In genomic region chr17:56824503-56824902, GRCh38 we compare ENCODE assay signal across 13 cellular contexts.
"Had no signal": no experiment of that assay in that cellular context is flagged by ENCODE, and none has a peak within 500 bp of the region (broad histone marks: within the 10 kb centered on the region; RNA-seq: fewer than 3 reads in every experiment).

No MANE protein-coding gene starts in this region.

- H3K27ac ChIP-seq: gastroesophageal sphincter, prostate gland, transverse colon had no signal

- H3K4me3 ChIP-seq: gastroesophageal sphincter, lung, prostate gland, right lobe of liver, transverse colon had no signal

- H3K9me3 ChIP-seq: gastroesophageal sphincter, prostate gland, right lobe of liver, transverse colon had no signal

- H3K36me3 ChIP-seq: prostate gland, right lobe of liver, transverse colon had no signal

- H3K4me1 ChIP-seq: prostate gland had no signal

- H3K27me3 ChIP-seq: gastroesophageal sphincter, right lobe of liver, transverse colon had no signal

- DNase-seq: activated CD4-positive, alpha-beta T cell treated with anti-CD3 and anti-CD28 coated beads for 1 hour; activated CD8-positive, alpha-beta memory T cell treated with anti-CD3 and anti-CD28 coated beads, Interleukin-2, amount 50 U/mL, for 48 hours; activated CD8-positive, alpha-beta T cell treated with anti-CD3 and anti-CD28 coated beads, Interleukin-2, amount 10 ng/mL, durations not matched to agents 7 days and 5 days; activated naive CD4-positive, alpha-beta T cell treated with Interleukin-2 at 50 U/mL for 16 hours; naive thymus-derived CD8-positive, alpha-beta T cell; right lobe of liver; stimulated activated CD4-positive, alpha-beta T cell treated with anti-CD3 and anti-CD28 coated beads, Interleukin-2, amount 100 ng/mL, for 24 hours; stimulated activated naive CD4-positive, alpha-beta T cell; substantia nigra; transverse colon had no signal

- ATAC-seq: activated CD8-positive, alpha-beta T cell treated with anti-CD3 and anti-CD28 coated beads, Interleukin-2, amount 10 ng/mL, durations not matched to agents 7 days and 5 days; gastroesophageal sphincter; naive thymus-derived CD8-positive, alpha-beta T cell had no signal
